In genomic region chr5:6315580-6315979, GRCh38 we compare ENCODE assay signal across 20 cellular contexts.
"Had no signal": no experiment of that assay in that cellular context is flagged by ENCODE, and none has a peak within 500 bp of the region (broad histone marks: within the 10 kb centered on the region; RNA-seq: fewer than 3 reads in every experiment).

No MANE protein-coding gene starts in this region.

- H3K9me3 ChIP-seq: gastrocnemius medialis, mucosa of descending colon had no signal

- H3K27ac Mint-ChIP-seq: mesothelial cell of epicardium had no signal

- H3K4me3 Mint-ChIP-seq: mesothelial cell of epicardium had no signal

- H3K4me1 Mint-ChIP-seq: mesothelial cell of epicardium had no signal

- ATAC-seq: gastrocnemius medialis, heart right ventricle, left cardiac atrium, left lung, left ventricle myocardium superior, lower lobe of right lung, mucosa of descending colon had no signal

- DNase-seq: dermis blood vessel endothelial cell; dorsolateral prefrontal cortex; effector CD4-positive, alpha-beta T cell; effector memory CD4-positive, alpha-beta T cell; esophagus squamous epithelium; foreskin fibroblast; foreskin melanocyte; gastrocnemius medialis; glutamatergic neuron; head of caudate nucleus; heart right ventricle; hippocampal formation; left cardiac atrium; left lung; left ventricle myocardium superior; lower lobe of right lung; mesenchymal stem cell; mucosa of descending colon had no signal

- H3K4me3 ChIP-seq: coronary artery, dorsolateral prefrontal cortex, esophagus squamous epithelium, gastrocnemius medialis, heart right ventricle, left lung, lower lobe of right lung, mucosa of descending colon had no signal

- H3K27me3 ChIP-seq: dorsolateral prefrontal cortex, gastrocnemius medialis, heart right ventricle, left lung had no signal

- H3K27ac ChIP-seq: coronary artery, esophagus squamous epithelium, gastrocnemius medialis, heart right ventricle, left lung, lower lobe of right lung had no signal

- H3K36me3 Mint-ChIP-seq: mesothelial cell of epicardium had no signal

- H3K36me3 ChIP-seq: esophagus squamous epithelium, gastrocnemius medialis, heart right ventricle, left lung, lower lobe of right lung had no signal

- H3K9me3 Mint-ChIP-seq: mesothelial cell of epicardium had no signal

- H3K4me1 ChIP-seq: esophagus squamous epithelium, left lung, lower lobe of right lung had no signal
